Comparison of ENCODE assay signal across 8 cellular contexts in genomic region chr13:76886292-76887061, GRCh38. TPM values are rescaled to one million over a fixed set of nuclear protein-coding genes. Genes with fewer than 3 reads are reported as not detected.
DNase-seq lines count a peak whose midpoint lies in the region; ATAC-seq, FAIRE-seq and TF ChIP-seq lines count a peak whose summit lies in the region.

Gene KCTD12 (minus strand): TSS chr13:76886405. CDS start chr13:76886148, 257 bp downstream.

- WGBS in HepG2 (ENCODE audit: low lambda C conversion rate), result 66% methylated on average over 53 of the region's 82 CpGs

- H3K9me3 Mint-ChIP-seq in dendritic cell treated with granulocyte-macrophage colony-stimulating factor and Interleukin-4, amounts not matched to agents 40 ng/mL and 50 ng/mL, for 4 days, result no peaks in the 10 kb centered on the region

- ATAC-seq in HG02943 (IDR thresholded peaks at IDR 0.05; ENCODE audit: low read depth, unreplicated experiment) (peak; percentile 66), HepG2 (peak; percentile 92)

- peak within 1 kb of the TSS; percentile 97 for H3K27ac Mint-ChIP-seq in dendritic cell treated with granulocyte-macrophage colony-stimulating factor and Interleukin-4, amounts not matched to agents 40 ng/mL and 50 ng/mL, for 4 days

- H3K9me3 ChIP-seq in HepG2 (ENCODE audit: low read length), result no peaks in the 10 kb centered on the region

- no peaks in the 10 kb centered on the region for H3K36me3 ChIP-seq in HepG2 (replicated peaks in 1 of 2; ENCODE audit: control insufficient read depth in 1 of 2, insufficient read depth in 2 of 2, low read length in 2 of 2)

- H3K4me1 Mint-ChIP-seq in dendritic cell treated with granulocyte-macrophage colony-stimulating factor and Interleukin-4, amounts not matched to agents 40 ng/mL and 50 ng/mL, for 4 days (ENCODE audit: low read depth), result peaks cover 25% of the 10 kb centered on the region

- peak; percentile 41 to 53 (median 48) for DNase-seq in activated CD4-positive, CD25-positive, alpha-beta regulatory T cell (lab: John Stamatoyannopoulos, UW)
- no peak for DNase-seq in activated CD4-positive, CD25-positive, alpha-beta regulatory T cell treated with anti-CD3 and anti-CD28 coated beads, Interleukin-2, amount 50 U/mL, for 72 hours
- DNase-seq in NCI-H2171 treated with DMSO at 0.1 percent for 48 hours (lab: John Stamatoyannopoulos, UW) (peak; percentile 64), HepG2 (ENCODE audit: low spot score) (no peak)
- DNase-seq in activated CD4-positive, alpha-beta T cell treated with anti-CD3 and anti-CD28 coated beads, Interleukin-2, amount 50 U/mL, for 1 hour, result peak; percentile 69
- peak; percentile 87 for DNase-seq in stimulated activated CD4-positive, alpha-beta T cell treated with anti-CD3 and anti-CD28 coated beads, Interleukin-2, amount 100 ng/mL, for 4 hours (ENCODE audit: low read depth)

- in situ Hi-C loops in HepG2 (cut with HindIII; ENCODE audit: extremely low pct_ligation_motif_present, low pct_unique_long_range_greater_than_20kb), result no loop called here

- TF ChIP-seq CTCF in HepG2 (CRISPR knock-in tag; IDR thresholded peaks at IDR 0.05), result peak; percentile 44; the same call in 1 of the 2 replicates

- CTCF ChIA-PET in HepG2 (lab: Yijun Ruan, JAX; ENCODE audit: low intra/inter-chr PET ratio, low total read pairs), result no interaction called here

- no peak for TF ChIP-seq RAD21 in HepG2 (CRISPR knock-in tag; IDR thresholded peaks at IDR 0.05)

- H3K4me3 ChIP-seq in HepG2 (replicated peaks in 1 of 3; ENCODE audit: insufficient read depth in 1 of 3, low read depth in 2 of 3, low read length in 3 of 3), result peak within 1 kb of the TSS; percentile 16 to 59 (median 42); a peak in 4 of 6 replicates

- H2AFZ ChIP-seq in HepG2 (ENCODE audit: low read length), result no peak within 1 kb of the TSS

- POLR2A ChIA-PET in HepG2 (lab: Yijun Ruan, JAX), result no interaction called here

- intact Hi-C loops in dendritic cell treated with granulocyte-macrophage colony-stimulating factor and Interleukin-4, amounts not matched to agents 40 ng/mL and 50 ng/mL, for 4 days (cut with micrococcal nuclease), result loop anchor here (5.0 kb wide), 1 partner anchor 219 kb away; no protein-coding TSS in a partner anchor
- intact Hi-C loops in HepG2 (cut with micrococcal nuclease; ENCODE audit: unreplicated experiment), result no loop called here

- FAIRE-seq in HepG2 (lab: Jason Lieb, UNC), result no peak

- peaks cover 7% of the 10 kb centered on the region; the same call in 1 of the 2 replicates for H3K4me1 ChIP-seq in HepG2 (ENCODE audit: insufficient read depth, low read length)

- peak within 1 kb of the TSS; percentile 93 for H3K4me3 Mint-ChIP-seq in dendritic cell treated with granulocyte-macrophage colony-stimulating factor and Interleukin-4, amounts not matched to agents 40 ng/mL and 50 ng/mL, for 4 days

- TF ChIP-seq EP300 in HepG2 (IDR thresholded peaks at IDR 0.05; ENCODE audit: low read depth in 2 of 2, low read length in 2 of 2) (no peak), HepG2 (CRISPR knock-in tag; IDR thresholded peaks at IDR 0.05; ENCODE audit: borderline replicate concordance) (no peak)

- peaks cover 2 to 16% of the 10 kb centered on the region in 2 experiments; a peak in 4 of 5 replicates for H3K27me3 ChIP-seq in HepG2 (ENCODE audit: control insufficient read depth in 1 of 2, insufficient read depth in 2 of 2, low read length in 2 of 2)

- BruUV-seq in HepG2 (replicated peaks; lab: Mats Ljungman, UMichigan), result no TSS peak

- H3K9ac ChIP-seq in HepG2 (ENCODE audit: insufficient read depth, low read depth, low read length), result no peak within 1 kb of the TSS

- TF ChIP-seq POLR2A in HepG2 (IDR thresholded peaks at IDR 0.05; ENCODE audit: insufficient read depth in 1 of 2, low read depth in 2 of 2, low read length in 2 of 2), result no peak

- peak within 1 kb of the TSS; percentile 62 for H3K4me2 ChIP-seq in HepG2 (ENCODE audit: low read depth, low read length)

- no peaks in the 10 kb centered on the region for H3K79me2 ChIP-seq in HepG2 (ENCODE audit: insufficient read depth, low read length)

- H3K27me3 Mint-ChIP-seq in dendritic cell treated with granulocyte-macrophage colony-stimulating factor and Interleukin-4, amounts not matched to agents 40 ng/mL and 50 ng/mL, for 4 days, result peaks cover 4% of the 10 kb centered on the region

- peaks cover 30% of the 10 kb centered on the region for H3K36me3 Mint-ChIP-seq in dendritic cell treated with granulocyte-macrophage colony-stimulating factor and Interleukin-4, amounts not matched to agents 40 ng/mL and 50 ng/mL, for 4 days (ENCODE audit: low read depth)

- H4K20me1 ChIP-seq in HepG2 (ENCODE audit: insufficient read depth, low read length), result no peaks in the 10 kb centered on the region

- no peak within 1 kb of the TSS for H3K27ac ChIP-seq in HepG2 (ENCODE audit: extremely low read length, insufficient read depth, low read length)

TF ChIP-seq in HepG2, 621 proteins besides CTCF, POLR2A, EP300 and RAD21 (continues in another document):
- no peak for TF ChIP-seq ZNF335 (CRISPR knock-in tag; IDR thresholded peaks at IDR 0.05)
- no peak for TF ChIP-seq MLXIP (CRISPR knock-in tag; IDR thresholded peaks at IDR 0.05; ENCODE audit: borderline replicate concordance)
- TF ChIP-seq, protein P1, sequence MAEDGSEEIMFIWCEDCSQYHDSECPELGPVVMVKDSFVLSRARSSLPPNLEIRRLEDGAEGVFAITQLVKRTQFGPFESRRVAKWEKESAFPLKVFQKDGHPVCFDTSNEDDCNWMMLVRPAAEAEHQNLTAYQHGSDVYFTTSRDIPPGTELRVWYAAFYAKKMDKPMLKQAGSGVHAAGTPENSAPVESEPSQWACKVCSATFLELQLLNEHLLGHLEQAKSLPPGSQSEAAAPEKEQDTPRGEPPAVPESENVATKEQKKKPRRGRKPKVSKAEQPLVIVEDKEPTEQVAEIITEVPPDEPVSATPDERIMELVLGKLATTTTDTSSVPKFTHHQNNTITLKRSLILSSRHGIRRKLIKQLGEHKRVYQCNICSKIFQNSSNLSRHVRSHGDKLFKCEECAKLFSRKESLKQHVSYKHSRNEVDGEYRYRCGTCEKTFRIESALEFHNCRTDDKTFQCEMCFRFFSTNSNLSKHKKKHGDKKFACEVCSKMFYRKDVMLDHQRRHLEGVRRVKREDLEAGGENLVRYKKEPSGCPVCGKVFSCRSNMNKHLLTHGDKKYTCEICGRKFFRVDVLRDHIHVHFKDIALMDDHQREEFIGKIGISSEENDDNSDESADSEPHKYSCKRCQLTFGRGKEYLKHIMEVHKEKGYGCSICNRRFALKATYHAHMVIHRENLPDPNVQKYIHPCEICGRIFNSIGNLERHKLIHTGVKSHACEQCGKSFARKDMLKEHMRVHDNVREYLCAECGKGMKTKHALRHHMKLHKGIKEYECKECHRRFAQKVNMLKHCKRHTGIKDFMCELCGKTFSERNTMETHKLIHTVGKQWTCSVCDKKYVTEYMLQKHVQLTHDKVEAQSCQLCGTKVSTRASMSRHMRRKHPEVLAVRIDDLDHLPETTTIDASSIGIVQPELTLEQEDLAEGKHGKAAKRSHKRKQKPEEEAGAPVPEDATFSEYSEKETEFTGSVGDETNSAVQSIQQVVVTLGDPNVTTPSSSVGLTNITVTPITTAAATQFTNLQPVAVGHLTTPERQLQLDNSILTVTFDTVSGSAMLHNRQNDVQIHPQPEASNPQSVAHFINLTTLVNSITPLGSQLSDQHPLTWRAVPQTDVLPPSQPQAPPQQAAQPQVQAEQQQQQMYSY (CRISPR knock-in tag; IDR thresholded peaks at IDR 0.05), result peak; percentile 68; the same call in 1 of the 2 replicates
- peak; percentile 64 for TF ChIP-seq HNRNPLL (IDR thresholded peaks at IDR 0.05; ENCODE audit: low read depth, low read length, poor library complexity, severe bottlenecking)

RNA-seq across cellular contexts. Expression of gene KCTD12, which starts in this region (rescaled TPM):
- not detected in 2 replicates for total RNA-seq in HepG2 (2016; rRNA removed; fragmentation: Illumina TruSeq; extraction: Trizol)
- total RNA-seq in HepG2 (2016; cell fraction: cytosol; rRNA removed; fragmentation: Illumina TruSeq; extraction: Trizol; ENCODE audit: low read depth), result not detected in 2 replicates
- total RNA-seq in HepG2 (2016; cell fraction: insoluble cytoplasmic fraction; rRNA removed; fragmentation: Illumina TruSeq; extraction: Trizol), result not detected in 2 replicates
- total RNA-seq in HepG2 (2016; cell fraction: membrane; rRNA removed; fragmentation: Illumina TruSeq; extraction: Trizol), result not detected in 2 replicates
- not detected in 2 replicates for total RNA-seq in HepG2 (2016; cell fraction: nucleus; rRNA removed; fragmentation: Illumina TruSeq; extraction: Trizol)
- polyA plus RNA-seq in HepG2 (2011; rRNA removed), result not detected in 2 replicates
- polyA plus RNA-seq in HepG2 (2011; cell fraction: cytosol; rRNA removed), result 0.01 TPM in 1 of 2 replicates, not detected in the other
- polyA plus RNA-seq in HepG2 (2011; cell fraction: nucleus; rRNA removed), result 0.02 TPM in 1 of 2 replicates, not detected in the other
- not detected in 2 replicates for polyA plus RNA-seq in HepG2 (2012)
- polyA plus RNA-seq in HepG2 (2016; cell fraction: cytosol; fragmentation: Illumina TruSeq; extraction: Trizol; ENCODE audit: low read depth), result not detected in 2 replicates
- not detected in 2 replicates for polyA plus RNA-seq in HepG2 (2016; cell fraction: insoluble cytoplasmic fraction; fragmentation: Illumina TruSeq; extraction: Trizol; ENCODE audit: low read depth)
- polyA plus RNA-seq in HepG2 (2016; cell fraction: membrane; fragmentation: Illumina TruSeq; extraction: Trizol; ENCODE audit: low read depth), result not detected in 2 replicates
- not detected in 2 replicates for polyA plus RNA-seq in HepG2 (2016; cell fraction: nucleus; fragmentation: Illumina TruSeq; extraction: Trizol; ENCODE audit: insufficient read depth, low read depth)
- polyA minus RNA-seq in HepG2 (2011; rRNA and poly(A)+ RNA removed; ENCODE audit: low replicate concordance), result not detected in 2 replicates
- polyA minus RNA-seq in HepG2 (2011; cell fraction: cytosol; rRNA and poly(A)+ RNA removed), result not detected in 2 replicates
- not detected in 2 replicates for polyA minus RNA-seq in HepG2 (2011; cell fraction: nucleus; rRNA and poly(A)+ RNA removed)

Comparison
In these comparisons a context has a peak if more than half of its experiments do, and no peak if none do; other contexts are left out.
1. DNase-seq: peak in activated CD4-positive, CD25-positive, alpha-beta regulatory T cell (4 of 4), NCI-H2171 treated with DMSO at 0.1 percent for 48 hours (single experiment), activated CD4-positive, alpha-beta T cell treated with anti-CD3 and anti-CD28 coated beads, Interleukin-2, amount 50 U/mL, for 1 hour (single experiment) and stimulated activated CD4-positive, alpha-beta T cell treated with anti-CD3 and anti-CD28 coated beads, Interleukin-2, amount 100 ng/mL, for 4 hours (single experiment); none in activated CD4-positive, CD25-positive, alpha-beta regulatory T cell treated with anti-CD3 and anti-CD28 coated beads, Interleukin-2, amount 50 U/mL, for 72 hours (single experiment) and HepG2 (single experiment).
2. Peak in ATAC-seq, H3K4me3 ChIP-seq and H3K4me2 ChIP-seq in HepG2; RNA of the gene not detected or under 1 TPM.